Comparison of ENCODE assay signal across 25 cellular contexts in the genomic region with DNA sequence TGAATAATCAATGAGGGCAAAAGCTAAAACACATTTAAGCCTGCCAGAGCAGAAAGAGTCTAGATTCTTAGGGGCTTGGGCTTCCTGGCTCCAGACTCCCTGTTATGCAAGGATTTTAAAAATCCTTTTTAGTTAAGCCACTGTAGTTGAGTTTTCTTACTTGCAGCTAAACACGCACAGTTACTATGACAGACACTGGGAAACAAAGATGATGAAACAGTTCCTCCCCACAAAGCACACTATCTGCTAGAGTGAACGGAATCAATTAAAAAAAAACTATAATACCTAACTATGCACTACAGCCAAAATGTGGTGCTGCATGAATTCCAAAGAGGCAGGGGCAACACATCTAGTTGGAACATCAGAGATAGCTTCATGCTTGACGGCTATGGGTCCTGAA.
DNase-seq lines count a peak whose midpoint lies in the region; ATAC-seq and TF ChIP-seq lines count a peak whose summit lies in the region.
"Had no signal": no experiment of that assay in that cellular context is flagged by ENCODE, and none has a peak within 500 bp of the region (broad histone marks: within the 10 kb centered on the region; RNA-seq: fewer than 3 reads in every experiment).

No MANE protein-coding gene starts in this region.

- peak; percentile 21 for DNase-seq in NCI-H82 (lab: John Stamatoyannopoulos, UW)
- no peak for DNase-seq in NCI-H82 treated with DMSO at 0.1 percent for 48 hours (lab: John Stamatoyannopoulos, UW; ENCODE audit: unreplicated experiment)
- peak; percentile 31 to 57 for DNase-seq in HL-60 (ENCODE audit: low read depth in 1 of 2, low spot score in 1 of 2)
- peak; percentile 32 for DNase-seq in OCI-M1 (lab: John Stamatoyannopoulos, UW)
- peak; percentile 2 for DNase-seq in fibroblast of pulmonary artery (ENCODE audit: low read depth)
- no peak for DNase-seq in NCI-H446 treated with DMSO at 0.1 percent for 48 hours (lab: John Stamatoyannopoulos, UW)
- DNase-seq in ecto neural progenitor cell (ENCODE audit: low spot score) = no peak
- DNase-seq: activated CD4-positive, alpha-beta T cell treated with anti-CD3 and anti-CD28 coated beads, Interleukin-2, amount 10 ng/mL, durations not matched to agents 7 days and 5 days; CD4-positive, alpha-beta memory T cell; cortex of kidney; left lung; mesendoderm; NCI-H2029; NCI-H69; psoas muscle; stimulated activated naive CD8-positive, alpha-beta T cell treated with anti-CD3 and anti-CD28 coated beads, Interleukin-15, amount 100 ng/mL, for 72 hours; tibial artery; WERI-Rb-1 had no signal

- peak overlapping the region; percentile 70 for H3K27ac ChIP-seq in HL-60 (replicated peaks)
- H3K27ac ChIP-seq: 22Rv1, left lung, psoas muscle, RWPE1, tibial artery, WERI-Rb-1 had no signal

- no peaks in the 10 kb centered on the region for H3K27me3 ChIP-seq in HL-60 (ENCODE audit: insufficient read depth, poor library complexity, severe bottlenecking)
- H3K27me3 ChIP-seq: left lung, tibial artery had no signal

- H3K4me3 ChIP-seq in HL-60 (replicated peaks; ENCODE audit: insufficient read depth, low read length) (no peak overlapping the region), fibroblast of pulmonary artery (replicated peaks; ENCODE audit: low read depth, low read length) (no peak overlapping the region)
- H3K4me3 ChIP-seq: GM12878, left lung, psoas muscle, tibial artery had no signal

- ATAC-seq in HG03159 (IDR thresholded peaks at IDR 0.05; ENCODE audit: unreplicated experiment) = no peak
- ATAC-seq: activated naive CD4-positive, alpha-beta T cell treated with anti-CD3 and anti-CD28 coated beads, Interleukin-2, amount 50 U/mL, for 72 hours; GM12878; HepG2; left lung; psoas muscle; SK-N-SH treated with all-trans-retinoic acid at 6 μM for 48 hours; stimulated activated naive CD8-positive, alpha-beta T cell treated with anti-CD3 and anti-CD28 coated beads, Interleukin-15, amount 100 ng/mL, for 72 hours had no signal

- TF ChIP-seq CTCF in HL-60 (IDR thresholded peaks at IDR 0.05; ENCODE audit: insufficient read depth, low read length) (no peak), fibroblast of pulmonary artery (IDR thresholded peaks at IDR 0.05; ENCODE audit: low read length, missing control alignments) (no peak)

Comparison
In these comparisons a context has a peak if more than half of its experiments do, and no peak if none do; other contexts are left out.
1. DNase-seq: peak in NCI-H82 (single experiment), HL-60 (2 of 2), OCI-M1 (single experiment) and fibroblast of pulmonary artery (single experiment); none in NCI-H82 treated with DMSO at 0.1 percent for 48 hours (single experiment), NCI-H446 treated with DMSO at 0.1 percent for 48 hours (single experiment) and ecto neural progenitor cell (single experiment).